1 cellular context compared by ENCODE assay signal in the genomic region with DNA sequence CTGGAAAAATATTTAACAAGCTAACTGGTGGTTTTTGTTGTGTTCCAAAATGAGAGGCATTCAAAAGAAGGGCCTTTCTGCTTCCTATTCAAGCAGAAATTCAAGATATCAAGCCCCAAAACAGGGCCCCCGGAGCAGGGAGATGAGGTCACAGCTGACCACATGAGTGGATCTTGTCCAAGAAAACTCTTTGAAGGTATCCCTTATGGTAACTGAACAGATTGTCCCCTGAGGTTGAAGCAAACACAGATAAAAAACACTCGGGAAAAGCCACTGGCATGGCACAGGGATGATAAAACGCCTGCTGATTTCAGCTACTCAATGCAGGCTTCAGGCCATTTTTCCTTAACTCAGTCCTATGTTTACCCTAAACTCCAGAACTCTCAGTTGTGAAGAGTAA.
TF ChIP-seq lines count a peak whose summit lies in the region.

No MANE protein-coding gene starts in this region.

TF ChIP-seq in WTC11, 78 proteins besides CTCF, POLR2A, EP300 and RAD21 (continued from another document):
- TF ChIP-seq, protein P1, sequence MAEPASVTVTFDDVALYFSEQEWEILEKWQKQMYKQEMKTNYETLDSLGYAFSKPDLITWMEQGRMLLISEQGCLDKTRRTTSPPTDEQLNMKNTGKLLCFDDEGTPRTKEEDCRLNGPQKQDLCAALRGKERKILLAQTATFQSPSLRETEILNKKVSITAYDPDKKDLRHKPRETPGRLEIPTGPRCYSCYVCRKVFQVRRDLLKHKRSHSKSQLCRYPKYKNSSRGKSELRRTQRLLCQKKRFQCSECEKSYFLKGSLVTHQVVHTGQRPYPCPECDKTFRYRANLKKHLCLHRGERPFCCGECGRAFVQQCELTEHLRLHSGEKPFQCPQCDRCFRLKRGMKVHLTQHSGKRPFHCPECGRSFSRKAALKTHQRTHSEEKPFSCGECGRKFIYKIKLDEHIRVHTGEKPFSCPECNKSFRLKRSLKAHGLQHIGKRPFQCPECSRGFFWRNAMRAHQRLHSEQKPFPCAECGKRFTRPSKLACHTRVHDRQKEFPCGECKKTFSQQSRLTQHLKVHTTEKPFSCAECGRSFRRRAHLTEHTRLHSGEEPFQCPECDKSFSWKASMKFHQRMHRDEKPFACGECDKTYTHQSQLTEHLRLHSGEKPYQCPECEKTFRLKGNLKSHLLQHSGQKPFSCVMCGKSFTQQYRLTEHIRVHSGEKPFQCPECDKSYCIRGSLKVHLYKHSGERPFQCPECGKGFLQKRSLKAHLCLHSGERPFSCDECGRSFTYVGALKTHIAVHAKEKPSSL (CRISPR knock-in tag; conservative IDR thresholded peaks at IDR 0.05), result no peak
